Comparison of ENCODE assay signal across 8 cellular contexts in the genomic region with DNA sequence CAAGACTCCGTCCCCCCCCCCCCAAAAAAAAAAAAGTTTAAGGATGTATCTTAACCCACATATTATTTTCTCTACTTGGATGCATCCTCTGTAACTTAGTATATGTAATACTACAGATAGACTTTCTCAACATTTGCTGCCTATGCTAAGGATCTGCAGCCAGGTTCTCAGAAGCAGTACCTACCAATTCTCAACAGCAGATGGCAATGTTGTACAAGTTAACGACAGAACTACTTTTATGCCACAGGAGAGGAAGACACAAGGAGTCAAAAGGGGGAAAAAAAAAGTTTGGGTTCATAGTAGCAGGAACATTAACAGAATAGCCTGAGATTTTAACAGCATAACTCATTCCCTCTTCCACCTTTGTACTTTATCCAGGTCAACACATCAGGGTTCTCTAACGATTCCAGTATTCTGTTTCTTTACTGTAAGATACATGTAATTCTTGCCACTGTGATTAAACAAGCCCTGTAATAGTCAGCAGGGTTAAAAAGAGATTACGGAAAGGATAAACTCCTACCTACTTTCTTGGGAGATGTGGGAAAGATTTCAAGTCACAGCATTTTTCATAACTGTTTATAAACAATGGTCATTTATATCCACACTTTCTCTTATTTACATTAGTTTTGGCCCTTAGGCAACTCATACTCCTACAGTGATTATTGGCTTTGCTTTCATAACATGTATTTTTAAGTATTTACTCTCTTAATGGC. TPM values are rescaled to one million over a fixed set of nuclear protein-coding genes. Genes with fewer than 3 reads are reported as not detected.
DNase-seq lines count a peak whose midpoint lies in the region; ATAC-seq, FAIRE-seq and TF ChIP-seq lines count a peak whose summit lies in the region.

No MANE protein-coding gene starts in this region.

- no peaks in the 10 kb centered on the region for H3K27me3 ChIP-seq in mammary epithelial cell (ENCODE audit: insufficient read depth, low read length)

- CTCF ChIA-PET in mammary epithelial cell (lab: Charles Lee; ENCODE audit: low non-redundant PET): no interaction called here

- peaks cover 16% of the 10 kb centered on the region for H3K4me1 ChIP-seq in mammary epithelial cell (ENCODE audit: insufficient read depth, low read length)

- FAIRE-seq in islet of Langerhans (lab: Jason Lieb, UNC): peak; percentile 99

- TF ChIP-seq CTCF in mammary epithelial cell (conservative IDR thresholded peaks at IDR 0.05 in 1 of 2, IDR thresholded peaks at IDR 0.05 in 1 of 2; ENCODE audit: extremely low read depth in 1 of 2, insufficient read depth in 1 of 2, low read depth in 1 of 2, low read length in 2 of 2): peak; percentile 69 to 71

- no peak overlapping the region for H3K4me3 ChIP-seq in mammary epithelial cell (replicated peaks in 1 of 3; ENCODE audit: insufficient read depth in 1 of 3, low read depth in 2 of 3, low read length in 3 of 3)

- intact Hi-C loops in mammary epithelial cell (cut with micrococcal nuclease): loop anchor here (1.0 to 5.0 kb wide), 8 partner anchors 15 to 430 kb away; a partner anchor contains a TSS

- H3K9me3 ChIP-seq in mammary epithelial cell (replicated peaks; ENCODE audit: insufficient read depth, low read length): no peaks in the 10 kb centered on the region

- H3K79me2 ChIP-seq in mammary epithelial cell (ENCODE audit: insufficient read depth, low read length): peaks cover 40% of the 10 kb centered on the region

- H3K27ac ChIP-seq in mammary epithelial cell (ENCODE audit: insufficient read depth, low read depth, low read length): peak overlapping the region; percentile 20

- 33% methylated on average over 4 of the region's 4 CpGs for WGBS in mammary epithelial cell (ENCODE audit: low coverage, missing lambda C conversion rate)

- dilution Hi-C loops in mammary epithelial cell (cut with HindIII; ENCODE audit: low sequenced_read_pairs): loop anchor here (25.0 kb wide), 1 partner anchor 330 kb away; no protein-coding TSS in a partner anchor

- peaks cover 14% of the 10 kb centered on the region for H3K36me3 ChIP-seq in mammary epithelial cell (ENCODE audit: insufficient read depth, low read length)

- no peaks in the 10 kb centered on the region for H4K20me1 ChIP-seq in mammary epithelial cell (ENCODE audit: insufficient read depth, low read length)

- H3K4me2 ChIP-seq in mammary epithelial cell (ENCODE audit: insufficient read depth, low read depth, low read length): no peak overlapping the region

- no TSS peak for BruUV-seq in mammary epithelial cell (replicated peaks; lab: Mats Ljungman, UMichigan)

- in situ Hi-C loops in SK-MEL-5 (cut with HindIII; ENCODE audit: low pct_unique_long_range_greater_than_20kb, low sequenced_read_pairs) (no loop called here), mammary epithelial cell (cut with MboI; ENCODE audit: low sequenced_read_pairs in 2 of 2) (loop anchor here (5.0 to 25.0 kb wide), 4 partner anchors 165 to 530 kb away; a partner anchor contains a TSS)

- no peak overlapping the region for H3K9ac ChIP-seq in mammary epithelial cell (ENCODE audit: insufficient read depth, low read length)

- peak; percentile 56 for DNase-seq in activated T-cell treated with anti-CD3 and anti-CD28 coated beads for 4 hours
- no peak for DNase-seq in activated T-cell treated with anti-CD3 and anti-CD28 coated beads, Interleukin-2, amount 50 U/mL, for 48 hours
- peak; percentile 41 for DNase-seq in NCI-H1092 (lab: John Stamatoyannopoulos, UW)
- DNase-seq in SK-MEL-5 (ENCODE audit: low read depth, low spot score): peak; percentile 89
- DNase-seq in mammary epithelial cell: peak; percentile 71
- peak; percentile 42 for DNase-seq in stimulated activated CD4-positive, alpha-beta T cell treated with anti-CD3 and anti-CD28 coated beads, Interleukin-2, amount 100 ng/mL, for 4 hours (ENCODE audit: low read depth)

- no peak for ATAC-seq in HG02885 (IDR thresholded peaks at IDR 0.05; ENCODE audit: poor library complexity, unreplicated experiment)

- no peak overlapping the region for H2AFZ ChIP-seq in mammary epithelial cell (ENCODE audit: low read depth, low read length)

RNA-seq across cellular contexts. Expression of a gene that starts 5.7 kb away (rescaled TPM):
- 55.0 and 56.5 TPM in 2 replicates for total RNA-seq in SK-MEL-5 (2014; rRNA removed; shearing (Covaris generic))
- 47.6 and 56.0 TPM in 2 replicates for polyA plus RNA-seq in SK-MEL-5 (2015; cell fraction: cytosol; rRNA removed)
- polyA plus RNA-seq in SK-MEL-5 (2015; cell fraction: nucleus; rRNA removed): 109 and 122 TPM in 2 replicates
- total RNA-seq in mammary epithelial cell: 10 to 100 TPM; 31.7 to 58.0 TPM
- polyA plus RNA-seq in mammary epithelial cell: 17.7 TPM
- 54.9 TPM for polyA minus RNA-seq in mammary epithelial cell

RNA-seq across cellular contexts. Expression of a gene that starts 43.9 kb away (rescaled TPM):
- total RNA-seq in SK-MEL-5 (2014; rRNA removed; shearing (Covaris generic)): 941 and 955 TPM in 2 replicates
- polyA plus RNA-seq in SK-MEL-5 (2015; cell fraction: cytosol; rRNA removed): 658 and 752 TPM in 2 replicates
- polyA plus RNA-seq in SK-MEL-5 (2015; cell fraction: nucleus; rRNA removed): 105 and 106 TPM in 2 replicates
- 100 to 1,000 TPM; 389 to 397 TPM for total RNA-seq in mammary epithelial cell
- 385 TPM for polyA plus RNA-seq in mammary epithelial cell
- 522 TPM for polyA minus RNA-seq in mammary epithelial cell

Comparison
In these comparisons a context has a peak if more than half of its experiments do, and no peak if none do; other contexts are left out.
1. DNase-seq: peak in activated T-cell treated with anti-CD3 and anti-CD28 coated beads for 4 hours (single experiment), NCI-H1092 (single experiment), SK-MEL-5 (single experiment), mammary epithelial cell (single experiment) and stimulated activated CD4-positive, alpha-beta T cell treated with anti-CD3 and anti-CD28 coated beads, Interleukin-2, amount 100 ng/mL, for 4 hours (single experiment); none in activated T-cell treated with anti-CD3 and anti-CD28 coated beads, Interleukin-2, amount 50 U/mL, for 48 hours (0 of 2).